ENCODE assay signal across 14 cellular contexts in genomic region chr9:128916204-128916603, GRCh38. TPM values are rescaled to one million over a fixed set of nuclear protein-coding genes. Genes with fewer than 3 reads are reported as not detected.
DNase-seq lines count a peak whose midpoint lies in the region; ATAC-seq and TF ChIP-seq lines count a peak whose summit lies in the region.
"Had no signal": no experiment of that assay in that cellular context is flagged by ENCODE, and none has a peak within 500 bp of the region (broad histone marks: within the 10 kb centered on the region; RNA-seq: fewer than 3 reads in every experiment).

No MANE protein-coding gene starts in this region.

- H3K79me2 ChIP-seq in mammary epithelial cell (ENCODE audit: insufficient read depth, low read length) = peaks cover 47% of the 10 kb centered on the region

- no TSS peak for BruUV-seq in mammary epithelial cell (replicated peaks; lab: Mats Ljungman, UMichigan)

- in situ Hi-C loops in mammary epithelial cell (cut with MboI; ENCODE audit: low sequenced_read_pairs in 2 of 2) = no loop called here
- in situ Hi-C loops in gastrocnemius medialis (cut with MboI; ENCODE audit: low sequenced_read_pairs in 4 of 4) = no loop called here

- intact Hi-C loops in mammary epithelial cell (cut with micrococcal nuclease) (loop anchor here (10.0 kb wide), 1 partner anchor 191 kb away; the partner anchor contains the start of gene ZDHHC12), gastrocnemius medialis (cut with DNase I; ENCODE audit: low total_unique reads) (loop anchor here (5.0 kb wide), 1 partner anchor 34 kb away; the partner anchor contains the start of genes KYAT1 and LRRC8A)

- H3K9me3 ChIP-seq in mammary epithelial cell (replicated peaks; ENCODE audit: insufficient read depth, low read length) (no peaks in the 10 kb centered on the region), right atrium auricular region (no peaks in the 10 kb centered on the region), gastrocnemius medialis (no peaks in the 10 kb centered on the region)

- no peak overlapping the region for H3K4me3 Mint-ChIP-seq in activated CD8-positive, alpha-beta T cell treated with anti-CD3 and anti-CD28 coated beads, Interleukin-2, amount 10 ng/mL, durations not matched to agents 7 days and 5 days
- no peak overlapping the region for H3K4me3 Mint-ChIP-seq in stimulated activated naive B cell treated with anti-CD40 and anti-IgM and Interleukin-4, amounts not matched to agents 10 μg/mL and 1 μg/mL and 100 μg/mL, for 72 hours
- H3K4me3 Mint-ChIP-seq: WTC11 had no signal

- dilution Hi-C loops in mammary epithelial cell (cut with HindIII; ENCODE audit: low sequenced_read_pairs) = no loop called here

- H3K27ac ChIP-seq in C4-2B (peak overlapping the region; percentile 99), mammary epithelial cell (ENCODE audit: insufficient read depth, low read depth, low read length) (peak overlapping the region; percentile 46), right atrium auricular region (peak overlapping the region; percentile 83), gastrocnemius medialis (peak overlapping the region; percentile 73 to 85 (median 82))
- H3K27ac ChIP-seq: HL-60 had no signal

- 23% methylated on average over 4 of the region's 18 CpGs for WGBS in mammary epithelial cell (ENCODE audit: low coverage, missing lambda C conversion rate)

- no peak overlapping the region for H3K27ac Mint-ChIP-seq in activated CD8-positive, alpha-beta T cell treated with anti-CD3 and anti-CD28 coated beads, Interleukin-2, amount 10 ng/mL, durations not matched to agents 7 days and 5 days
- no peak overlapping the region for H3K27ac Mint-ChIP-seq in stimulated activated naive B cell treated with anti-CD40 and anti-IgM and Interleukin-4, amounts not matched to agents 10 μg/mL and 1 μg/mL and 100 μg/mL, for 72 hours
- H3K27ac Mint-ChIP-seq: activated T-helper 2 cell treated with anti-CD3 and anti-CD28 coated beads, Interferon-gamma antibody, Interleukin-2, Interleukin-4, amounts not matched to agents 10 μg/mL and 5 μg/mL and 100 μg/mL, durations not matched to agents 14 hours and 24 hours and 36 hours had no signal

- H3K27me3 ChIP-seq in mammary epithelial cell (ENCODE audit: insufficient read depth, low read length) (no peaks in the 10 kb centered on the region), right atrium auricular region (no peaks in the 10 kb centered on the region), gastrocnemius medialis (no peaks in the 10 kb centered on the region)

- H3K4me2 ChIP-seq in mammary epithelial cell (ENCODE audit: insufficient read depth, low read depth, low read length) = peak overlapping the region; percentile 34

- H3K4me3 ChIP-seq in mammary epithelial cell (replicated peaks in 1 of 3; ENCODE audit: insufficient read depth in 1 of 3, low read depth in 2 of 3, low read length in 3 of 3) = no peak overlapping the region
- H3K4me3 ChIP-seq in right atrium auricular region = peak overlapping the region in 1 of 2 donors; percentile 13
- H3K4me3 ChIP-seq in gastrocnemius medialis = peak overlapping the region; percentile 23 to 43 (median 30)

- DNase-seq in mammary epithelial cell (no peak), right atrium auricular region (ENCODE audit: low spot score) (peak; percentile 70), gastrocnemius medialis (peak in 1 of 2 donors; percentile 59)
- no peak for DNase-seq in activated CD8-positive, alpha-beta T cell treated with anti-CD3 and anti-CD28 coated beads, Interleukin-2, amount 10 ng/mL, durations not matched to agents 7 days and 5 days
- no peak for DNase-seq in stimulated activated naive B cell treated with anti-CD40 and anti-IgM and Interleukin-4, amounts not matched to agents 10 μg/mL and 1 μg/mL and 100 μg/mL, for 72 hours
- DNase-seq: GF-D8, mesendoderm, NCI-H1436 had no signal

- peaks cover 58% of the 10 kb centered on the region for H3K4me1 ChIP-seq in mammary epithelial cell (ENCODE audit: insufficient read depth, low read length)
- peaks cover 0 to 94% of the 10 kb centered on the region in 2 donors for H3K4me1 ChIP-seq in right atrium auricular region
- peaks cover 83 to 88% of the 10 kb centered on the region in 2 donors for H3K4me1 ChIP-seq in gastrocnemius medialis

- no peak for TF ChIP-seq POLR2A in gastrocnemius medialis (IDR thresholded peaks at IDR 0.05)

- H4K20me1 ChIP-seq in mammary epithelial cell (ENCODE audit: insufficient read depth, low read length) = no peaks in the 10 kb centered on the region

- H3K9me3 Mint-ChIP-seq in activated CD8-positive, alpha-beta T cell treated with anti-CD3 and anti-CD28 coated beads, Interleukin-2, amount 10 ng/mL, durations not matched to agents 7 days and 5 days (ENCODE audit: insufficient read depth) = no peaks in the 10 kb centered on the region
- no peaks in the 10 kb centered on the region for H3K9me3 Mint-ChIP-seq in stimulated activated naive B cell treated with anti-CD40 and anti-IgM and Interleukin-4, amounts not matched to agents 10 μg/mL and 1 μg/mL and 100 μg/mL, for 72 hours
- H3K9me3 Mint-ChIP-seq: activated T-helper 2 cell treated with anti-CD3 and anti-CD28 coated beads, Interferon-gamma antibody, Interleukin-2, Interleukin-4, amounts not matched to agents 10 μg/mL and 5 μg/mL and 100 μg/mL, durations not matched to agents 14 hours and 24 hours and 36 hours; WTC11 had no signal

- peak overlapping the region; percentile 30 for H3K9ac ChIP-seq in mammary epithelial cell (ENCODE audit: insufficient read depth, low read length)

- ATAC-seq in gastrocnemius medialis (peak in 1 of 2 donors; percentile 18), HG03045 (IDR thresholded peaks at IDR 0.05; ENCODE audit: unreplicated experiment) (no peak), HG03521 (IDR thresholded peaks at IDR 0.05; ENCODE audit: unreplicated experiment) (no peak)
- ATAC-seq in activated CD8-positive, alpha-beta T cell treated with anti-CD3 and anti-CD28 coated beads, Interleukin-2, amount 10 ng/mL, durations not matched to agents 7 days and 5 days = no peak
- ATAC-seq in stimulated activated naive B cell treated with anti-CD40 and anti-IgM and Interleukin-4, amounts not matched to agents 10 μg/mL and 1 μg/mL and 100 μg/mL, for 72 hours (replicated peaks) = no peak
- ATAC-seq: WTC11 had no signal

- peaks cover 30% of the 10 kb centered on the region for H3K36me3 Mint-ChIP-seq in activated CD8-positive, alpha-beta T cell treated with anti-CD3 and anti-CD28 coated beads, Interleukin-2, amount 10 ng/mL, durations not matched to agents 7 days and 5 days (ENCODE audit: low read depth)
- H3K36me3 Mint-ChIP-seq in stimulated activated naive B cell treated with anti-CD40 and anti-IgM and Interleukin-4, amounts not matched to agents 10 μg/mL and 1 μg/mL and 100 μg/mL, for 72 hours = peaks cover 20 to 36% of the 10 kb centered on the region in 2 donors

- no peak overlapping the region for H2AFZ ChIP-seq in mammary epithelial cell (ENCODE audit: low read depth, low read length)

- peaks cover 29% of the 10 kb centered on the region for H3K4me1 Mint-ChIP-seq in activated CD8-positive, alpha-beta T cell treated with anti-CD3 and anti-CD28 coated beads, Interleukin-2, amount 10 ng/mL, durations not matched to agents 7 days and 5 days (ENCODE audit: low read depth)
- peaks cover 7 to 16% of the 10 kb centered on the region in 2 donors for H3K4me1 Mint-ChIP-seq in stimulated activated naive B cell treated with anti-CD40 and anti-IgM and Interleukin-4, amounts not matched to agents 10 μg/mL and 1 μg/mL and 100 μg/mL, for 72 hours

- CTCF ChIA-PET in mammary epithelial cell (lab: Charles Lee; ENCODE audit: low non-redundant PET) = interaction anchor here (0.6 kb wide), 1 partner anchor 13 kb away, joined by 14 read pairs; no protein-coding TSS in a partner anchor
- CTCF ChIA-PET in activated CD8-positive, alpha-beta T cell treated with anti-CD3 and anti-CD28 coated beads, Interleukin-2, amount 10 ng/mL, durations not matched to agents 7 days and 5 days (lab: Charles Lee) = interaction anchor here (3.6 kb wide), 1 partner anchor 12 kb away, joined by 14 read pairs; no protein-coding TSS in a partner anchor

- no peak for TF ChIP-seq CTCF in C4-2B (conservative IDR thresholded peaks at IDR 0.05)
- TF ChIP-seq CTCF in mammary epithelial cell (conservative IDR thresholded peaks at IDR 0.05 in 1 of 2, IDR thresholded peaks at IDR 0.05 in 1 of 2; ENCODE audit: extremely low read depth in 1 of 2, insufficient read depth in 1 of 2, low read depth in 1 of 2, low read length in 2 of 2) = no peak
- TF ChIP-seq CTCF in right atrium auricular region (IDR thresholded peaks at IDR 0.05) = no peak
- no peak for TF ChIP-seq CTCF in gastrocnemius medialis (IDR thresholded peaks at IDR 0.05 in 4 of 5, conservative IDR thresholded peaks at IDR 0.05 in 1 of 5)

- H3K36me3 ChIP-seq in mammary epithelial cell (ENCODE audit: insufficient read depth, low read length) (peaks cover 21% of the 10 kb centered on the region), right atrium auricular region (peaks cover 24% of the 10 kb centered on the region), gastrocnemius medialis (peaks cover 0 to 11% of the 10 kb centered on the region in 2 donors)

- POLR2A ChIA-PET in activated CD8-positive, alpha-beta T cell treated with anti-CD3 and anti-CD28 coated beads, Interleukin-2, amount 10 ng/mL, durations not matched to agents 7 days and 5 days (lab: Charles Lee) = interaction anchor here (0.9 kb wide), 1 partner anchor 192 kb away, joined by 3 read pairs; the partner anchor contains the start of gene ZDHHC12

- H3K27me3 Mint-ChIP-seq in activated CD8-positive, alpha-beta T cell treated with anti-CD3 and anti-CD28 coated beads, Interleukin-2, amount 10 ng/mL, durations not matched to agents 7 days and 5 days (ENCODE audit: low read depth) = no peaks in the 10 kb centered on the region
- H3K27me3 Mint-ChIP-seq in stimulated activated naive B cell treated with anti-CD40 and anti-IgM and Interleukin-4, amounts not matched to agents 10 μg/mL and 1 μg/mL and 100 μg/mL, for 72 hours = no peaks in the 10 kb centered on the region

RNA-seq across cellular contexts. Expression of gene PHYHD1, which starts 4.6 kb away (rescaled TPM):
- total RNA-seq in mammary epithelial cell (1 to 10 TPM; 2.5 to 4.7 TPM), right atrium auricular region (10 to 100 TPM; 21.3 to 51.9 TPM), gastrocnemius medialis (10 to 100 TPM in 3 of 4 donors, 1 to 10 TPM in 1; 9.5 to 39.3 (median 30.3) TPM)
- polyA plus RNA-seq in mammary epithelial cell = 1.8 TPM
- 21.9 TPM for polyA minus RNA-seq in mammary epithelial cell
- total RNA-seq in activated CD8-positive, alpha-beta T cell treated with anti-CD3 and anti-CD28 coated beads, Interleukin-2, amount 10 ng/mL, durations not matched to agents 7 days and 5 days = under 1 TPM; 0.55 to 0.68 TPM

RNA-seq across cellular contexts. Expression of gene DOLK, which starts 31.2 kb away (rescaled TPM):
- total RNA-seq in mammary epithelial cell (10 to 100 TPM; 22.0 TPM), right atrium auricular region (10 to 100 TPM; 13.9 to 14.4 TPM), gastrocnemius medialis (10 to 100 TPM in 1 of 4 donors, 1 to 10 TPM in 3; 6.5 to 11.8 (median 6.6) TPM)
- 41.3 TPM for polyA plus RNA-seq in mammary epithelial cell
- 33.3 TPM for polyA minus RNA-seq in mammary epithelial cell
- total RNA-seq in activated CD8-positive, alpha-beta T cell treated with anti-CD3 and anti-CD28 coated beads, Interleukin-2, amount 10 ng/mL, durations not matched to agents 7 days and 5 days = 1 to 10 TPM; 7.9 to 8.7 TPM

RNA-seq across cellular contexts. Expression of gene NUP188, which starts 31.3 kb away (rescaled TPM):
- total RNA-seq in mammary epithelial cell (10 to 100 TPM; 51.0 to 62.2 TPM), right atrium auricular region (10 to 100 TPM; 23.5 to 26.8 TPM), gastrocnemius medialis (10 to 100 TPM; 24.7 to 59.7 (median 30.3) TPM)
- polyA plus RNA-seq in mammary epithelial cell = 67.7 TPM
- polyA minus RNA-seq in mammary epithelial cell = 257 TPM
- total RNA-seq in activated CD8-positive, alpha-beta T cell treated with anti-CD3 and anti-CD28 coated beads, Interleukin-2, amount 10 ng/mL, durations not matched to agents 7 days and 5 days = 10 to 100 TPM; 83.8 to 85.2 TPM

RNA-seq across cellular contexts. Expression of gene LRRC8A, which starts 34.3 kb away (rescaled TPM):
- total RNA-seq in mammary epithelial cell (100 to 1,000 TPM; 155 to 206 TPM), right atrium auricular region (10 to 100 TPM; 45.3 to 65.9 TPM), gastrocnemius medialis (10 to 100 TPM; 24.4 to 28.4 (median 27.0) TPM)
- 128 TPM for polyA plus RNA-seq in mammary epithelial cell
- 227 TPM for polyA minus RNA-seq in mammary epithelial cell
- total RNA-seq in activated CD8-positive, alpha-beta T cell treated with anti-CD3 and anti-CD28 coated beads, Interleukin-2, amount 10 ng/mL, durations not matched to agents 7 days and 5 days = 10 to 100 TPM; 26.1 to 27.2 TPM

RNA-seq across cellular contexts. Expression of gene KYAT1, which starts 34.5 kb away (rescaled TPM):
- total RNA-seq in mammary epithelial cell (10 to 100 TPM; 10.2 to 11.5 TPM), right atrium auricular region (10 to 100 TPM; 10.1 to 15.1 TPM), gastrocnemius medialis (1 to 10 TPM; 4.7 to 7.4 (median 5.8) TPM)
- polyA plus RNA-seq in mammary epithelial cell = 13.5 TPM
- 13.4 TPM for polyA minus RNA-seq in mammary epithelial cell
- 10 to 100 TPM; 12.6 to 13.0 TPM for total RNA-seq in activated CD8-positive, alpha-beta T cell treated with anti-CD3 and anti-CD28 coated beads, Interleukin-2, amount 10 ng/mL, durations not matched to agents 7 days and 5 days

Comparison
In these comparisons a context has a peak if more than half of its experiments do, and no peak if none do; other contexts are left out.
1. H3K27ac ChIP-seq: peak in every context shown above with its lines; median percentile 99 in C4-2B; 83 in right atrium auricular region; 82 in gastrocnemius medialis; 46 in mammary epithelial cell.
2. H3K4me3 ChIP-seq: peak in gastrocnemius medialis (4 of 4); none in mammary epithelial cell (0 of 3).